ENCODE assay signal across 1 cellular context in the genomic region with DNA sequence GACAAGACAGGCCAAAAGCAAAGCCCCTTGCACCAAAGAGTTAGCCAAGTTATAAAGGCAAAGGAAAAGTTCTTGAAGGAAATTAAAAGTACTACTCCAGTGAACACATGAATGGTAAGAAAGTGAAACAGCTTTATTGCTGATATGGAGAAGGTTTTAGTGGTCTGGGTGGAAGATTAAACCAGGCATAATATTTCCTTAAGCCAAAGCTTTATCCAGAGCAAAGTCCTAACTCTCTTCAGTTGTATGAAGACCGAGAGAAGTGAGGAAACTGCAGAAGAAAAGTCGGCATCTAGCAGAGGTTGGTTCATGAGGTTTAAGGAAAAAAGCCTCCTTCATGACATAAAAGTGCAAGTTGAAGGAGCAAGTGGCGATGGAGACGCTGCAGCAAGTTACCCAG.
TF ChIP-seq lines count a peak whose summit lies in the region.

No MANE protein-coding gene starts in this region.

TF ChIP-seq in GM23338, 12 proteins besides CTCF, POLR2A, EP300 and RAD21 (continued from another document):
- TF ChIP-seq NANOG (IDR thresholded peaks at IDR 0.05; ENCODE audit: borderline replicate concordance) (no peak), EZH2 (IDR thresholded peaks at IDR 0.05; ENCODE audit: low read depth, unreplicated experiment) (no peak)
TF ChIP-seq in GM23338: peak in this region for 0.
